Comparison of ENCODE assay signal across 15 cellular contexts in the genomic region with DNA sequence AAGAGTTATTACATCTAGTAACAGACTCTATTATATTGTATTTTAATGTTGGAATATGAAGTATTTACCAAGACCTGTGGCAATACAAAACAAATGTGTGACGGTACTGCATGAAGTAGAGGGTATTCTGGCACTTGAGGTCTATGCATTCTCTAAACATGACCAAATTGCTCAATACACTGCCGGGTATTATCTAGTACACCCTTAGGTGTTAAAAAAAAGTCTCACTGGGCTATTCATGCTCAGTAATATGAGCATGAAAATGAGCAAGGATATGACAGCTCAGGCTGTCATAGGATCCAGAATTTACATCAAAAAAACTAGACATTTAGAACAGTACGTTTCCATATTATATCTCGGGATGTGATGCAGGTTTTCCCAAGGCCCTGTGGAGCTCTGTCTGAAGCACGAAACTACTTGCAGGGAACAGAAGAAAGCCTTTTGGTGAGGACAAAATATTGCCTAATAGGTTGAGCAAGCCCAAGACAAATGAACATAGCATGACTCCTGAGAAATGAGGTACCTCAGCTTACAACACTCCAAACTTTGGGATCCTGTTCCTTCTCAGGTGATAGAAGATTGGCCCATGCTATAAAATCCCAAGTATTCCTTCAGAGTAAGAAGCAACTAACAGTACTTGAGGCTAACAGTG.
A peak's percentile ranks its signal among the peaks of the same experiment; 100 is the strongest.
DNase-seq lines count a peak whose midpoint lies in the region; ATAC-seq and TF ChIP-seq lines count a peak whose summit lies in the region.
"Had no signal": no experiment of that assay in that cellular context is flagged by ENCODE, and none has a peak within 500 bp of the region (broad histone marks: within the 10 kb centered on the region; RNA-seq: fewer than 3 reads in every experiment).

No MANE protein-coding gene starts in this region.

- ATAC-seq in omental fat pad (ENCODE audit: low FRiP score), result peak; percentile 44
- ATAC-seq: HepG2 had no signal

- intact Hi-C loops in MCF 10A (cut with micrococcal nuclease), result loop anchor here (2.0 to 5.0 kb wide), 2 partner anchors 60 to 73 kb away; no protein-coding TSS in a partner anchor
- intact Hi-C loops in esophagus squamous epithelium (cut with DNase I), result no loop called here
- intact Hi-C loops in dorsolateral prefrontal cortex (cut with DNase I), result no loop called here

- no peaks in the 10 kb centered on the region for H3K36me3 Mint-ChIP-seq in MCF 10A (ENCODE audit: insufficient read depth, unreplicated experiment)
- H3K36me3 Mint-ChIP-seq in activated naive CD8-positive, alpha-beta T cell treated with anti-CD3 and anti-CD28 coated beads for 36 hours, result no peaks in the 10 kb centered on the region

- H3K36me3 ChIP-seq in esophagus squamous epithelium, result no peaks in the 10 kb centered on the region

- CTCF ChIA-PET in MCF 10A (lab: Yijun Ruan, JAX), result interaction anchor here (0.7 to 1.8 kb wide), 5 partner anchors 10 to 161 kb away, joined by 3 to 10 read pairs (median 5); a partner anchor contains a TSS

- 21 to 61% methylated on average over 4 of the region's 5 CpGs for WGBS in esophagus squamous epithelium, 2 donors

- H3K4me3 ChIP-seq in esophagus squamous epithelium (no peak overlapping the region), dorsolateral prefrontal cortex (no peak overlapping the region)

- H3K4me1 ChIP-seq in esophagus squamous epithelium, result peaks cover 0 to 52% (median 6%) of the 10 kb centered on the region in 3 donors

- H3K27me3 ChIP-seq in esophagus squamous epithelium, result no peaks in the 10 kb centered on the region
- peaks cover 0 to 80% (median 31%) of the 10 kb centered on the region in 45 donors for H3K27me3 ChIP-seq in dorsolateral prefrontal cortex

- H3K4me3 Mint-ChIP-seq in MCF 10A (ENCODE audit: unreplicated experiment), result no peak overlapping the region
- no peak overlapping the region for H3K4me3 Mint-ChIP-seq in activated naive CD8-positive, alpha-beta T cell treated with anti-CD3 and anti-CD28 coated beads for 36 hours
- H3K4me3 Mint-ChIP-seq: HFFc6 had no signal

- no peaks in the 10 kb centered on the region for H3K9me3 Mint-ChIP-seq in MCF 10A (ENCODE audit: unreplicated experiment)
- H3K9me3 Mint-ChIP-seq in activated naive CD8-positive, alpha-beta T cell treated with anti-CD3 and anti-CD28 coated beads for 36 hours, result no peaks in the 10 kb centered on the region
- H3K9me3 Mint-ChIP-seq: HFFc6 had no signal

- TF ChIP-seq CTCF in MCF 10A (IDR thresholded peaks at IDR 0.05; ENCODE audit: unreplicated experiment) (no peak), esophagus squamous epithelium (IDR thresholded peaks at IDR 0.05) (no peak), omental fat pad (IDR thresholded peaks at IDR 0.05) (no peak), dorsolateral prefrontal cortex (IDR thresholded peaks at IDR 0.05 in 54 of 56, conservative IDR thresholded peaks at IDR 0.05 in 2 of 56; ENCODE audit: low read depth in 1 of 56, partially characterized antibody in 56 of 56) (no peak)

- TF ChIP-seq POLR2A in esophagus squamous epithelium (IDR thresholded peaks at IDR 0.05), result no peak

- BruUV-seq in MCF 10A (replicated peaks; lab: Mats Ljungman, UMichigan), result no TSS peak

- peaks cover 9% of the 10 kb centered on the region for H3K4me1 Mint-ChIP-seq in MCF 10A (ENCODE audit: insufficient read depth, unreplicated experiment)
- H3K4me1 Mint-ChIP-seq in activated naive CD8-positive, alpha-beta T cell treated with anti-CD3 and anti-CD28 coated beads for 36 hours, result peaks cover 2% of the 10 kb centered on the region

- peaks cover 12% of the 10 kb centered on the region for H3K27me3 Mint-ChIP-seq in MCF 10A (ENCODE audit: insufficient read depth, unreplicated experiment)
- H3K27me3 Mint-ChIP-seq in activated naive CD8-positive, alpha-beta T cell treated with anti-CD3 and anti-CD28 coated beads for 36 hours, result no peaks in the 10 kb centered on the region

- POLR2A ChIA-PET in MCF 10A (lab: Yijun Ruan, JAX), result interaction anchor here (1.0 to 9.7 kb wide), 19 partner anchors 9 to 167 kb away, joined by 3 to 155 read pairs (median 13); a partner anchor contains a TSS

- H3K27ac ChIP-seq in esophagus squamous epithelium, result peak overlapping the region; percentile 68 to 80 (median 77)
- no peak overlapping the region for H3K27ac ChIP-seq in dorsolateral prefrontal cortex

- no peaks in the 10 kb centered on the region for H3K9me3 ChIP-seq in esophagus squamous epithelium

- DNase-seq in MCF 10A (ENCODE audit: unreplicated experiment) (peak; percentile 85), esophagus squamous epithelium (lab: John Stamatoyannopoulos, UW) (no peak), omental fat pad (ENCODE audit: low spot score) (no peak), dorsolateral prefrontal cortex (no peak), iPS-NIHi11 (ENCODE audit: low spot score) (no peak)
- DNase-seq in activated naive CD4-positive, alpha-beta T cell treated with Interleukin-2 at 50 U/mL for 16 hours, result no peak
- no peak for DNase-seq in activated naive CD8-positive, alpha-beta T cell treated with anti-CD3 and anti-CD28 coated beads for 36 hours
- DNase-seq: COR-L47, HFFc6, KG1, NCI-H1436 treated with DMSO at 0.1 percent for 48 hours, NCI-H2029 treated with DMSO at 0.1 percent for 48 hours, NCI-H510A treated with DMSO at 0.1 percent for 48 hours, Right ventricle myocardium superior had no signal

- peak overlapping the region; percentile 84 for H3K27ac Mint-ChIP-seq in MCF 10A (ENCODE audit: low read depth, unreplicated experiment)
- no peak overlapping the region for H3K27ac Mint-ChIP-seq in activated naive CD8-positive, alpha-beta T cell treated with anti-CD3 and anti-CD28 coated beads for 36 hours
- H3K27ac Mint-ChIP-seq: HFFc6 had no signal

Comparison
In these comparisons a context has a peak if more than half of its experiments do, and no peak if none do; other contexts are left out.
1. H3K27ac ChIP-seq: peak in esophagus squamous epithelium (4 of 4); none in dorsolateral prefrontal cortex (0 of 59).